ENCODE assay signal across 1 cellular context in the genomic region with DNA sequence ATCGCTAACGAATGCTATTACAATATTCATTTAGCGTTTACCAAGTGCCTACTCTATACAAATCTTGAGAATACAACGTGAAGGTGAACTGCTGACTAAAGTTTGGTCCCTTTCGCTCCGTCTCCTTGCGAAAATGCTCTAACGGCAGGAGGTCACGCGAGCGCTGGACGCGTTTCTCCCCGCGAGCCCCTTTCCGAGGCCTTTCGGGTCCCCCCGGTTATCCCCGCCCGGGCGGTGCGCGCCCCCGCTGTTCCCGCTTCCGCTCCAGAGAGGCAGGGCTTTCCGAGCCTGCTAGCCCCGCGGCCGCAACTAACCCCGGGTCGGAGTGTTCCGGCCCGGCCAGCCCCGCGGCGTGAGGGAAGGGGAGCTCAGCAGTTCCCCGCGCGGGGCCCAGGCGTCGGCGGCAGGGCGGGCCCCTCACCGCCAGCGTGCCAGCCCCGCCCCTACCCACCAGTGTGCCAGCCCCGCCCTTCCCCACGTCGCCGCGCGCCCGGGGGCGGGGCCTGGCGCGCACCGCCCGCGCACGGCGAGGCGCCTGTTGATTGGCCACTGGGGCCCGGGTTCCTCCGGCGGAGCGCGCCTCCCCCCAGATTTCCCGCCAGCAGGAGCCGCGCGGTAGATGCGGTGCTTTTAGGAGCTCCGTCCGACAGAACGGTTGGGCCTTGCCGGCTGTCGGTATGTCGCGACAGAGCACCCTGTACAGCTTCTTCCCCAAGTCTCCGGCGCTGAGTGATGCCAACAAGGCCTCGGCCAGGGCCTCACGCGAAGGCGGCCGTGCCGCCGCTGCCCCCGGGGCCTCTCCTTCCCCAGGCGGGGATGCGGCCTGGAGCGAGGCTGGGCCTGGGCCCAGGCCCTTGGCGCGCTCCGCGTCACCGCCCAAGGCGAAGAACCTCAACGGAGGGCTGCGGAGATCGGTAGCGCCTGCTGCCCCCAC.
TF ChIP-seq lines count a peak whose summit lies in the region.

A gene with protein sequence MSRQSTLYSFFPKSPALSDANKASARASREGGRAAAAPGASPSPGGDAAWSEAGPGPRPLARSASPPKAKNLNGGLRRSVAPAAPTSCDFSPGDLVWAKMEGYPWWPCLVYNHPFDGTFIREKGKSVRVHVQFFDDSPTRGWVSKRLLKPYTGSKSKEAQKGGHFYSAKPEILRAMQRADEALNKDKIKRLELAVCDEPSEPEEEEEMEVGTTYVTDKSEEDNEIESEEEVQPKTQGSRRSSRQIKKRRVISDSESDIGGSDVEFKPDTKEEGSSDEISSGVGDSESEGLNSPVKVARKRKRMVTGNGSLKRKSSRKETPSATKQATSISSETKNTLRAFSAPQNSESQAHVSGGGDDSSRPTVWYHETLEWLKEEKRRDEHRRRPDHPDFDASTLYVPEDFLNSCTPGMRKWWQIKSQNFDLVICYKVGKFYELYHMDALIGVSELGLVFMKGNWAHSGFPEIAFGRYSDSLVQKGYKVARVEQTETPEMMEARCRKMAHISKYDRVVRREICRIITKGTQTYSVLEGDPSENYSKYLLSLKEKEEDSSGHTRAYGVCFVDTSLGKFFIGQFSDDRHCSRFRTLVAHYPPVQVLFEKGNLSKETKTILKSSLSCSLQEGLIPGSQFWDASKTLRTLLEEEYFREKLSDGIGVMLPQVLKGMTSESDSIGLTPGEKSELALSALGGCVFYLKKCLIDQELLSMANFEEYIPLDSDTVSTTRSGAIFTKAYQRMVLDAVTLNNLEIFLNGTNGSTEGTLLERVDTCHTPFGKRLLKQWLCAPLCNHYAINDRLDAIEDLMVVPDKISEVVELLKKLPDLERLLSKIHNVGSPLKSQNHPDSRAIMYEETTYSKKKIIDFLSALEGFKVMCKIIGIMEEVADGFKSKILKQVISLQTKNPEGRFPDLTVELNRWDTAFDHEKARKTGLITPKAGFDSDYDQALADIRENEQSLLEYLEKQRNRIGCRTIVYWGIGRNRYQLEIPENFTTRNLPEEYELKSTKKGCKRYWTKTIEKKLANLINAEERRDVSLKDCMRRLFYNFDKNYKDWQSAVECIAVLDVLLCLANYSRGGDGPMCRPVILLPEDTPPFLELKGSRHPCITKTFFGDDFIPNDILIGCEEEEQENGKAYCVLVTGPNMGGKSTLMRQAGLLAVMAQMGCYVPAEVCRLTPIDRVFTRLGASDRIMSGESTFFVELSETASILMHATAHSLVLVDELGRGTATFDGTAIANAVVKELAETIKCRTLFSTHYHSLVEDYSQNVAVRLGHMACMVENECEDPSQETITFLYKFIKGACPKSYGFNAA (N-terminal part only) (plus strand): TSS at position 589 of the 934 bp plus-strand sequence. CDS start 89 bp downstream, at position 678.

TF ChIP-seq in WTC11, 78 proteins besides CTCF, POLR2A, EP300 and RAD21 (continued from another document and continues in another):
- TF ChIP-seq, protein P1, sequence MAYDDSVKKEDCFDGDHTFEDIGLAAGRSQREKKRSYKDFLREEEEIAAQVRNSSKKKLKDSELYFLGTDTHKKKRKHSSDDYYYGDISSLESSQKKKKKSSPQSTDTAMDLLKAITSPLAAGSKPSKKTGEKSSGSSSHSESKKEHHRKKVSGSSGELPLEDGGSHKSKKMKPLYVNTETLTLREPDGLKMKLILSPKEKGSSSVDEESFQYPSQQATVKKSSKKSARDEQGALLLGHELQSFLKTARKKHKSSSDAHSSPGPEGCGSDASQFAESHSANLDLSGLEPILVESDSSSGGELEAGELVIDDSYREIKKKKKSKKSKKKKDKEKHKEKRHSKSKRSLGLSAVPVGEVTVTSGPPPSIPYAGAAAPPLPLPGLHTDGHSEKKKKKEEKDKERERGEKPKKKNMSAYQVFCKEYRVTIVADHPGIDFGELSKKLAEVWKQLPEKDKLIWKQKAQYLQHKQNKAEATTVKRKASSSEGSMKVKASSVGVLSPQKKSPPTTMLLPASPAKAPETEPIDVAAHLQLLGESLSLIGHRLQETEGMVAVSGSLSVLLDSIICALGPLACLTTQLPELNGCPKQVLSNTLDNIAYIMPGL (CRISPR knock-in tag; IDR thresholded peaks at IDR 0.05), result peak; percentile 32; the same call in 1 of the 2 replicates
- TF ChIP-seq NFYB (CRISPR knock-in tag; conservative IDR thresholded peaks at IDR 0.05; ENCODE audit: low read depth), result 0 out of 2 replicates have a peak, but pooled peaks have one; percentile 19
- TF ChIP-seq FOXJ3 (CRISPR knock-in tag; IDR thresholded peaks at IDR 0.05; ENCODE audit: borderline replicate concordance), result no peak
- TF ChIP-seq KAT7 (CRISPR knock-in tag; IDR thresholded peaks at IDR 0.05; ENCODE audit: borderline replicate concordance), result peak; percentile 79; the same call in 1 of the 2 replicates
- TF ChIP-seq, protein P2, sequence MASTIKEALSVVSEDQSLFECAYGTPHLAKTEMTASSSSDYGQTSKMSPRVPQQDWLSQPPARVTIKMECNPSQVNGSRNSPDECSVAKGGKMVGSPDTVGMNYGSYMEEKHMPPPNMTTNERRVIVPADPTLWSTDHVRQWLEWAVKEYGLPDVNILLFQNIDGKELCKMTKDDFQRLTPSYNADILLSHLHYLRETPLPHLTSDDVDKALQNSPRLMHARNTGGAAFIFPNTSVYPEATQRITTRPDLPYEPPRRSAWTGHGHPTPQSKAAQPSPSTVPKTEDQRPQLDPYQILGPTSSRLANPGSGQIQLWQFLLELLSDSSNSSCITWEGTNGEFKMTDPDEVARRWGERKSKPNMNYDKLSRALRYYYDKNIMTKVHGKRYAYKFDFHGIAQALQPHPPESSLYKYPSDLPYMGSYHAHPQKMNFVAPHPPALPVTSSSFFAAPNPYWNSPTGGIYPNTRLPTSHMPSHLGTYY (CRISPR knock-in tag; IDR thresholded peaks at IDR 0.05), result no peak
- TF ChIP-seq, protein P3, sequence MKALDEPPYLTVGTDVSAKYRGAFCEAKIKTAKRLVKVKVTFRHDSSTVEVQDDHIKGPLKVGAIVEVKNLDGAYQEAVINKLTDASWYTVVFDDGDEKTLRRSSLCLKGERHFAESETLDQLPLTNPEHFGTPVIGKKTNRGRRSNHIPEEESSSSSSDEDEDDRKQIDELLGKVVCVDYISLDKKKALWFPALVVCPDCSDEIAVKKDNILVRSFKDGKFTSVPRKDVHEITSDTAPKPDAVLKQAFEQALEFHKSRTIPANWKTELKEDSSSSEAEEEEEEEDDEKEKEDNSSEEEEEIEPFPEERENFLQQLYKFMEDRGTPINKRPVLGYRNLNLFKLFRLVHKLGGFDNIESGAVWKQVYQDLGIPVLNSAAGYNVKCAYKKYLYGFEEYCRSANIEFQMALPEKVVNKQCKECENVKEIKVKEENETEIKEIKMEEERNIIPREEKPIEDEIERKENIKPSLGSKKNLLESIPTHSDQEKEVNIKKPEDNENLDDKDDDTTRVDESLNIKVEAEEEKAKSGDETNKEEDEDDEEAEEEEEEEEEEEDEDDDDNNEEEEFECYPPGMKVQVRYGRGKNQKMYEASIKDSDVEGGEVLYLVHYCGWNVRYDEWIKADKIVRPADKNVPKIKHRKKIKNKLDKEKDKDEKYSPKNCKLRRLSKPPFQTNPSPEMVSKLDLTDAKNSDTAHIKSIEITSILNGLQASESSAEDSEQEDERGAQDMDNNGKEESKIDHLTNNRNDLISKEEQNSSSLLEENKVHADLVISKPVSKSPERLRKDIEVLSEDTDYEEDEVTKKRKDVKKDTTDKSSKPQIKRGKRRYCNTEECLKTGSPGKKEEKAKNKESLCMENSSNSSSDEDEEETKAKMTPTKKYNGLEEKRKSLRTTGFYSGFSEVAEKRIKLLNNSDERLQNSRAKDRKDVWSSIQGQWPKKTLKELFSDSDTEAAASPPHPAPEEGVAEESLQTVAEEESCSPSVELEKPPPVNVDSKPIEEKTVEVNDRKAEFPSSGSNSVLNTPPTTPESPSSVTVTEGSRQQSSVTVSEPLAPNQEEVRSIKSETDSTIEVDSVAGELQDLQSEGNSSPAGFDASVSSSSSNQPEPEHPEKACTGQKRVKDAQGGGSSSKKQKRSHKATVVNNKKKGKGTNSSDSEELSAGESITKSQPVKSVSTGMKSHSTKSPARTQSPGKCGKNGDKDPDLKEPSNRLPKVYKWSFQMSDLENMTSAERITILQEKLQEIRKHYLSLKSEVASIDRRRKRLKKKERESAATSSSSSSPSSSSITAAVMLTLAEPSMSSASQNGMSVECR (CRISPR knock-in tag; IDR thresholded peaks at IDR 0.05; ENCODE audit: borderline replicate concordance), result peak; percentile 94
- TF ChIP-seq IRF2 (CRISPR knock-in tag; IDR thresholded peaks at IDR 0.05; ENCODE audit: borderline replicate concordance, low read depth), result 0 out of 2 replicates have a peak, but pooled peaks have one; percentile 1
- TF ChIP-seq ZNF317 (CRISPR knock-in tag; IDR thresholded peaks at IDR 0.05; ENCODE audit: borderline replicate concordance, low read depth), result no peak
- peak; percentile 86; the same call in 1 of the 2 replicates for TF ChIP-seq ESRRA (CRISPR knock-in tag; IDR thresholded peaks at IDR 0.05; ENCODE audit: borderline replicate concordance)
- TF ChIP-seq CREM (CRISPR knock-in tag; IDR thresholded peaks at IDR 0.05), result peak; percentile 57; the same call in 1 of the 2 replicates
- TF ChIP-seq GRHL2 (CRISPR knock-in tag; IDR thresholded peaks at IDR 0.05; ENCODE audit: insufficient replicate concordance, severe bottlenecking), result no peak
- TF ChIP-seq JUN (CRISPR knock-in tag; IDR thresholded peaks at IDR 0.05), result peak; percentile 28; the same call in 1 of the 2 replicates
- TF ChIP-seq ELF4 (CRISPR knock-in tag; IDR thresholded peaks at IDR 0.05; ENCODE audit: low read depth), result no peak
- no peak for TF ChIP-seq PRRX2 (CRISPR knock-in tag; IDR thresholded peaks at IDR 0.05)
- TF ChIP-seq, protein P4, sequence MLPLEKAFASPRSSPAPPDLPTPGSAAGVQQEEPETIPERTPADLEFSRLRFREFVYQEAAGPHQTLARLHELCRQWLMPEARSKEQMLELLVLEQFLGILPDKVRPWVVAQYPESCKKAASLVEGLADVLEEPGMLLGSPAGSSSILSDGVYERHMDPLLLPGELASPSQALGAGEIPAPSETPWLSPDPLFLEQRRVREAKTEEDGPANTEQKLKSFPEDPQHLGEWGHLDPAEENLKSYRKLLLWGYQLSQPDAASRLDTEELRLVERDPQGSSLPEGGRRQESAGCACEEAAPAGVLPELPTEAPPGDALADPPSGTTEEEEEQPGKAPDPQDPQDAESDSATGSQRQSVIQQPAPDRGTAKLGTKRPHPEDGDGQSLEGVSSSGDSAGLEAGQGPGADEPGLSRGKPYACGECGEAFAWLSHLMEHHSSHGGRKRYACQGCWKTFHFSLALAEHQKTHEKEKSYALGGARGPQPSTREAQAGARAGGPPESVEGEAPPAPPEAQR (CRISPR knock-in tag; IDR thresholded peaks at IDR 0.05), result no peak
- peak; percentile 6; the same call in 1 of the 2 replicates for TF ChIP-seq ZNF219 (CRISPR knock-in tag; IDR thresholded peaks at IDR 0.05; ENCODE audit: borderline replicate concordance)
- TF ChIP-seq, protein P5, sequence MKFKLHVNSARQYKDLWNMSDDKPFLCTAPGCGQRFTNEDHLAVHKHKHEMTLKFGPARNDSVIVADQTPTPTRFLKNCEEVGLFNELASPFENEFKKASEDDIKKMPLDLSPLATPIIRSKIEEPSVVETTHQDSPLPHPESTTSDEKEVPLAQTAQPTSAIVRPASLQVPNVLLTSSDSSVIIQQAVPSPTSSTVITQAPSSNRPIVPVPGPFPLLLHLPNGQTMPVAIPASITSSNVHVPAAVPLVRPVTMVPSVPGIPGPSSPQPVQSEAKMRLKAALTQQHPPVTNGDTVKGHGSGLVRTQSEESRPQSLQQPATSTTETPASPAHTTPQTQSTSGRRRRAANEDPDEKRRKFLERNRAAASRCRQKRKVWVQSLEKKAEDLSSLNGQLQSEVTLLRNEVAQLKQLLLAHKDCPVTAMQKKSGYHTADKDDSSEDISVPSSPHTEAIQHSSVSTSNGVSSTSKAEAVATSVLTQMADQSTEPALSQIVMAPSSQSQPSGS (CRISPR knock-in tag; IDR thresholded peaks at IDR 0.05; ENCODE audit: borderline replicate concordance, low read depth), result no peak
- no peak for TF ChIP-seq SOX15 (CRISPR knock-in tag; IDR thresholded peaks at IDR 0.05)
- TF ChIP-seq, protein P6, sequence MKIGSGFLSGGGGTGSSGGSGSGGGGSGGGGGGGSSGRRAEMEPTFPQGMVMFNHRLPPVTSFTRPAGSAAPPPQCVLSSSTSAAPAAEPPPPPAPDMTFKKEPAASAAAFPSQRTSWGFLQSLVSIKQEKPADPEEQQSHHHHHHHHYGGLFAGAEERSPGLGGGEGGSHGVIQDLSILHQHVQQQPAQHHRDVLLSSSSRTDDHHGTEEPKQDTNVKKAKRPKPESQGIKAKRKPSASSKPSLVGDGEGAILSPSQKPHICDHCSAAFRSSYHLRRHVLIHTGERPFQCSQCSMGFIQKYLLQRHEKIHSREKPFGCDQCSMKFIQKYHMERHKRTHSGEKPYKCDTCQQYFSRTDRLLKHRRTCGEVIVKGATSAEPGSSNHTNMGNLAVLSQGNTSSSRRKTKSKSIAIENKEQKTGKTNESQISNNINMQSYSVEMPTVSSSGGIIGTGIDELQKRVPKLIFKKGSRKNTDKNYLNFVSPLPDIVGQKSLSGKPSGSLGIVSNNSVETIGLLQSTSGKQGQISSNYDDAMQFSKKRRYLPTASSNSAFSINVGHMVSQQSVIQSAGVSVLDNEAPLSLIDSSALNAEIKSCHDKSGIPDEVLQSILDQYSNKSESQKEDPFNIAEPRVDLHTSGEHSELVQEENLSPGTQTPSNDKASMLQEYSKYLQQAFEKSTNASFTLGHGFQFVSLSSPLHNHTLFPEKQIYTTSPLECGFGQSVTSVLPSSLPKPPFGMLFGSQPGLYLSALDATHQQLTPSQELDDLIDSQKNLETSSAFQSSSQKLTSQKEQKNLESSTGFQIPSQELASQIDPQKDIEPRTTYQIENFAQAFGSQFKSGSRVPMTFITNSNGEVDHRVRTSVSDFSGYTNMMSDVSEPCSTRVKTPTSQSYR (CRISPR knock-in tag; IDR thresholded peaks at IDR 0.05), result peak; percentile 80; the same call in 1 of the 2 replicates
- TF ChIP-seq RORB (CRISPR knock-in tag; IDR thresholded peaks at IDR 0.05), result no peak
- TF ChIP-seq, protein P7, sequence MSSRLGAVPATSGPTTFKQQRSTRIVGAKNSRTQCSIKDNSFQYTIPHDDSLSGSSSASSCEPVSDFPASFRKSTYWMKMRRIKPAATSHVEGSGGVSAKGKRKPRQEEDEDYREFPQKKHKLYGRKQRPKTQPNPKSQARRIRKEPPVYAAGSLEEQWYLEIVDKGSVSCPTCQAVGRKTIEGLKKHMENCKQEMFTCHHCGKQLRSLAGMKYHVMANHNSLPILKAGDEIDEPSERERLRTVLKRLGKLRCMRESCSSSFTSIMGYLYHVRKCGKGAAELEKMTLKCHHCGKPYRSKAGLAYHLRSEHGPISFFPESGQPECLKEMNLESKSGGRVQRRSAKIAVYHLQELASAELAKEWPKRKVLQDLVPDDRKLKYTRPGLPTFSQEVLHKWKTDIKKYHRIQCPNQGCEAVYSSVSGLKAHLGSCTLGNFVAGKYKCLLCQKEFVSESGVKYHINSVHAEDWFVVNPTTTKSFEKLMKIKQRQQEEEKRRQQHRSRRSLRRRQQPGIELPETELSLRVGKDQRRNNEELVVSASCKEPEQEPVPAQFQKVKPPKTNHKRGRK (CRISPR knock-in tag; IDR thresholded peaks at IDR 0.05; ENCODE audit: borderline replicate concordance), result no peak
- no peak for TF ChIP-seq SMAD4 (CRISPR knock-in tag; IDR thresholded peaks at IDR 0.05)
- TF ChIP-seq NFE2L1 (CRISPR knock-in tag; IDR thresholded peaks at IDR 0.05), result no peak; the same call in 1 of the 2 replicates
- no peak for TF ChIP-seq GTF2I (CRISPR knock-in tag; conservative IDR thresholded peaks at IDR 0.05)
